In genomic region chr3:157001561-157001960, GRCh38 we compare ENCODE assay signal across 8 cellular contexts.
"Had no signal": no experiment of that assay in that cellular context is flagged by ENCODE, and none has a peak within 500 bp of the region (broad histone marks: within the 10 kb centered on the region; RNA-seq: fewer than 3 reads in every experiment).

No MANE protein-coding gene starts in this region.

- H2AFZ ChIP-seq: GM23338 had no signal

- H3K4me2 ChIP-seq: GM23338 had no signal

- H3K4me3 ChIP-seq: GM23338 had no signal

- H3K27ac ChIP-seq: HL-60 had no signal

- FAIRE-seq: H1, H54, HepG2 had no signal

- ATAC-seq: GM23338, HepG2 had no signal

- DNase-seq: H9, HCEC 1CT, HFFc6 had no signal
